ENCODE assay signal across 12 cellular contexts in genomic region chr11:70462818-70463477, GRCh38.
"Had no signal": no experiment of that assay in that cellular context is flagged by ENCODE, and none has a peak within 500 bp of the region (broad histone marks: within the 10 kb centered on the region; RNA-seq: fewer than 3 reads in every experiment).

No MANE protein-coding gene starts in this region.

- H3K27me3 ChIP-seq: gastrocnemius medialis had no signal

- H3K9me3 Mint-ChIP-seq: activated CD4-positive, alpha-beta memory T cell treated with anti-CD3 and anti-CD28 coated beads, Interleukin-2, amount 10 ng/mL, durations not matched to agents 7 days and 5 days; central memory CD8-positive, alpha-beta T cell; stimulated activated naive CD8-positive, alpha-beta T cell treated with anti-CD3 and anti-CD28 coated beads, Interleukin-15, amount 100 ng/mL, for 72 hours had no signal

- H3K27ac Mint-ChIP-seq: activated CD4-positive, alpha-beta memory T cell treated with anti-CD3 and anti-CD28 coated beads, Interleukin-2, amount 10 ng/mL, durations not matched to agents 7 days and 5 days; stimulated activated naive CD8-positive, alpha-beta T cell treated with anti-CD3 and anti-CD28 coated beads, Interleukin-15, amount 100 ng/mL, for 72 hours; T-helper 17 cell had no signal

- H3K9me3 ChIP-seq: gastrocnemius medialis, thoracic aorta had no signal

- H3K36me3 ChIP-seq: gastrocnemius medialis, thoracic aorta had no signal

- ATAC-seq: gastrocnemius medialis; stimulated activated naive CD8-positive, alpha-beta T cell treated with anti-CD3 and anti-CD28 coated beads, Interleukin-15, amount 100 ng/mL, for 72 hours; T-helper 17 cell had no signal

- H3K4me3 Mint-ChIP-seq: activated CD4-positive, alpha-beta memory T cell treated with anti-CD3 and anti-CD28 coated beads, Interleukin-2, amount 10 ng/mL, durations not matched to agents 7 days and 5 days; central memory CD8-positive, alpha-beta T cell; stimulated activated naive CD8-positive, alpha-beta T cell treated with anti-CD3 and anti-CD28 coated beads, Interleukin-15, amount 100 ng/mL, for 72 hours; T-helper 17 cell had no signal

- DNase-seq: activated CD4-positive, alpha-beta memory T cell treated with anti-CD3 and anti-CD28 coated beads, Interleukin-2, amount 10 ng/mL, durations not matched to agents 7 days and 5 days; activated CD4-positive, alpha-beta T cell treated with anti-CD3 and anti-CD28 coated beads for 1 hour; activated naive CD4-positive, alpha-beta T cell treated with Interleukin-2 at 50 U/mL for 16 hours; cortex of kidney; effector memory CD4-positive, alpha-beta T cell; gastrocnemius medialis; stimulated activated CD4-positive, alpha-beta T cell treated with anti-CD3 and anti-CD28 coated beads, Interleukin-4, amount 100 ng/mL, for 1 hour; stimulated activated naive CD8-positive, alpha-beta T cell treated with anti-CD3 and anti-CD28 coated beads, Interleukin-15, amount 100 ng/mL, for 72 hours; T-helper 17 cell had no signal

- H3K4me3 ChIP-seq: gastrocnemius medialis, thoracic aorta had no signal

- H3K4me1 Mint-ChIP-seq: activated CD4-positive, alpha-beta memory T cell treated with anti-CD3 and anti-CD28 coated beads, Interleukin-2, amount 10 ng/mL, durations not matched to agents 7 days and 5 days; central memory CD8-positive, alpha-beta T cell had no signal

- H3K27ac ChIP-seq: epithelial cell of prostate, gastrocnemius medialis, thoracic aorta had no signal
